18 cellular contexts compared by ENCODE assay signal in the genomic region with DNA sequence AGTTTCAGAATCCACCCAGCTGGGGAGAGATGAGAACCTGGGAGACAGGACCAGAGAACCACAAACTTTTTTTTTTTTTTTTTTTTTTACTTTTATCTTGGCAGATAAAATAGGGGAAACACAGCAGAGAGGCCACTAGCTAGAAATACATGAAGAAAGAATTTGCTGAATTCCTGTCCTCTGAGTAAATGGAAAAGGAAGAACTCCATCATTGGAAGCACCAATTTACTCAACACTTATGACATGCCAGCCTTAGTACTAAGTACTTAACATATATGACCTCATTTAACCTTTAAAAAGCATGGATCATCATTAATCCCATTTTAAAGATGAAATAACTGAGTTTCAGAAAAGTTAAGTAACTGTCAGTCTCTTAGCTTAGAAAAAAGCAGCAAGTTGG.
DNase-seq lines count a peak whose midpoint lies in the region; ATAC-seq, FAIRE-seq and TF ChIP-seq lines count a peak whose summit lies in the region.
"Had no signal": no experiment of that assay in that cellular context is flagged by ENCODE, and none has a peak within 500 bp of the region (broad histone marks: within the 10 kb centered on the region; RNA-seq: fewer than 3 reads in every experiment).

No MANE protein-coding gene starts in this region.

- DNase-seq in H54 (ENCODE audit: insufficient read length, low spot score) (peak; percentile 29), amniotic epithelial cell (ENCODE audit: low read depth) (peak; percentile 98), fibroblast of the conjunctiva (ENCODE audit: low read depth) (peak; percentile 22), KG1 (lab: John Stamatoyannopoulos, UW) (no peak), MV-4-11 (lab: John Stamatoyannopoulos, UW) (no peak)
- DNase-seq in activated CD4-positive, alpha-beta T cell treated with anti-CD3 and anti-CD28 coated beads for 4 hours = no peak
- DNase-seq: activated effector memory CD4-positive, alpha-beta T cell treated with Interleukin-2 at 50 U/mL for 16 hours; amniotic stem cell; left lung; NCI-H2081; NCI-H510A treated with DMSO at 0.1 percent for 48 hours; right cardiac atrium; SJCRH30; stimulated activated naive CD8-positive, alpha-beta T cell treated with anti-CD3 and anti-CD28 coated beads, Interleukin-15, amount 100 ng/mL, for 72 hours had no signal

- no peak for ATAC-seq in GM18907 (IDR thresholded peaks at IDR 0.05; ENCODE audit: unreplicated experiment)
- ATAC-seq: left lung; right cardiac atrium; stimulated activated naive CD8-positive, alpha-beta T cell treated with anti-CD3 and anti-CD28 coated beads, Interleukin-15, amount 100 ng/mL, for 72 hours had no signal

- H3K27ac ChIP-seq in ACC112 (ENCODE audit: low read depth, low read length) = peak overlapping the region; percentile 50
- H3K27ac ChIP-seq: epithelial cell of prostate, left lung, SJCRH30 had no signal

- peaks cover 23% of the 10 kb centered on the region for H3K4me1 ChIP-seq in ACC112 (ENCODE audit: control insufficient read depth, insufficient read depth, low read length, unreplicated experiment)
- H3K4me1 ChIP-seq: left lung, SJCRH30 had no signal

- no peak overlapping the region for H2AFZ ChIP-seq in ACC112 (ENCODE audit: low read length, unreplicated experiment)

- H3K27me3 ChIP-seq in ACC112 (ENCODE audit: insufficient read depth, low read length) = no peaks in the 10 kb centered on the region
- H3K27me3 ChIP-seq: left lung had no signal

- TF ChIP-seq POLR2A in H54 (IDR thresholded peaks at IDR 0.05; ENCODE audit: low read depth, low read length) = no peak

- no peak for FAIRE-seq in H54 (lab: Jason Lieb, UNC)
- FAIRE-seq: A204.1 had no signal

- H3K4me3 ChIP-seq in ACC112 (ENCODE audit: low read depth, low read length) = no peak overlapping the region
- H3K4me3 ChIP-seq: left lung, SJCRH30 had no signal

- H3K79me2 ChIP-seq in ACC112 (ENCODE audit: control insufficient read depth, insufficient read depth, low read length, unreplicated experiment) = no peaks in the 10 kb centered on the region

- H3K36me3 ChIP-seq in ACC112 (ENCODE audit: insufficient read depth, low read length) = no peaks in the 10 kb centered on the region
- H3K36me3 ChIP-seq: left lung, SJCRH30 had no signal

Comparison
In these comparisons a context has a peak if more than half of its experiments do, and no peak if none do; other contexts are left out.
1. DNase-seq: peak in H54 (single experiment), amniotic epithelial cell (single experiment) and fibroblast of the conjunctiva (single experiment); none in KG1 (single experiment), MV-4-11 (single experiment) and activated CD4-positive, alpha-beta T cell treated with anti-CD3 and anti-CD28 coated beads for 4 hours (0 of 2).